In the genomic region with DNA sequence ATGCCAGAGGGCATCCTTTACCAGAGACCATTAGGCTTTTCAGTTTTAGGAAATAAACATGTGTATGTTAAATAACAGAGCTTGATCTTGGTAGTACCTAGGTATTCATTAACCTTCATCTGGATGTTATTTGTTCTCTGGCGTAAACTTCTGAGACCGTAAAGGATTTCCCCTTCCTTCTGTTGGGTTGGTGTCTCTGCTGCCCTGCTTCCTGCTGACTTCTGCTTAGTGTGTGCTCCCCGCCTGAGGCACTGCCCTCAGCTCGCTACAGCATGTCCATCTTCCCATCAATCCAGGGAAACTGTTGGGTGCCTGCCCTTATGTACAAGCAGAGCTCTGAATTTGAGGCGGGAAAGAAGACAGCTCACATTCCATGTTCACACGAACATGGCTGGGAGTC, we compare ENCODE assay signal across 20 cellular contexts.
DNase-seq lines count a peak whose midpoint lies in the region; ATAC-seq and TF ChIP-seq lines count a peak whose summit lies in the region.
"Had no signal": no experiment of that assay in that cellular context is flagged by ENCODE, and none has a peak within 500 bp of the region (broad histone marks: within the 10 kb centered on the region; RNA-seq: fewer than 3 reads in every experiment).

No MANE protein-coding gene starts in this region.

- TF ChIP-seq CTCF in dorsolateral prefrontal cortex (IDR thresholded peaks at IDR 0.05 in 54 of 56, conservative IDR thresholded peaks at IDR 0.05 in 2 of 56; ENCODE audit: low read depth in 1 of 56, partially characterized antibody in 56 of 56), result no peak

- intact Hi-C loops in Right ventricle myocardium superior (cut with DNase I) (no loop called here), dorsolateral prefrontal cortex (cut with DNase I) (no loop called here)

- H3K27ac ChIP-seq in dorsolateral prefrontal cortex, result no peak overlapping the region
- H3K27ac ChIP-seq: neutrophil, RWPE1 had no signal

- H3K27me3 ChIP-seq in dorsolateral prefrontal cortex, result no peaks in the 10 kb centered on the region
- H3K27me3 ChIP-seq: neutrophil had no signal

- no peak for DNase-seq in Right ventricle myocardium superior
- no peak for DNase-seq in COLO668 (lab: John Stamatoyannopoulos, UW; ENCODE audit: unreplicated experiment)
- DNase-seq in dorsolateral prefrontal cortex, result no peak
- DNase-seq: activated CD4-positive, alpha-beta memory T cell treated with anti-CD3 and anti-CD28 coated beads for 36 hours; activated naive CD8-positive, alpha-beta T cell treated with anti-CD3 and anti-CD28 coated beads, Interleukin-2, amount 10 ng/mL, durations not matched to agents 7 days and 5 days; activated T-cell treated with anti-CD3 and anti-CD28 coated beads, Interleukin-2, amount 50 U/mL, for 48 hours; CD8-positive, alpha-beta memory T cell; DND-41; effector memory CD8-positive, alpha-beta T cell; hypothalamus; NCI-H226; NK-92 treated with Interleukin-12 subunit alpha and Interleukin-12 subunit beta, amount 100 ng/mL, for 24 hours; right cardiac atrium had no signal

- ATAC-seq in GM18520 (IDR thresholded peaks at IDR 0.05; ENCODE audit: unreplicated experiment) (peak; percentile 76), GM19467 (IDR thresholded peaks at IDR 0.05; ENCODE audit: unreplicated experiment) (peak; percentile 69), HG02970 (IDR thresholded peaks at IDR 0.05; ENCODE audit: low FRiP score, unreplicated experiment) (peak; percentile 59), HG03571 (IDR thresholded peaks at IDR 0.05; ENCODE audit: unreplicated experiment) (peak; percentile 92), Right ventricle myocardium superior (ENCODE audit: poor library complexity) (no peak), GM19351 (IDR thresholded peaks at IDR 0.05; ENCODE audit: unreplicated experiment) (no peak)
- ATAC-seq: effector memory CD8-positive, alpha-beta T cell; right cardiac atrium had no signal

- H3K4me3 ChIP-seq in dorsolateral prefrontal cortex, result no peak overlapping the region

Comparison
In these comparisons a context has a peak if more than half of its experiments do, and no peak if none do; other contexts are left out.
1. ATAC-seq: peak in GM18520 (single experiment), GM19467 (single experiment), HG02970 (single experiment) and HG03571 (single experiment); none in Right ventricle myocardium superior (single experiment) and GM19351 (single experiment).